ENCODE assay signal across 8 cellular contexts in the genomic region with DNA sequence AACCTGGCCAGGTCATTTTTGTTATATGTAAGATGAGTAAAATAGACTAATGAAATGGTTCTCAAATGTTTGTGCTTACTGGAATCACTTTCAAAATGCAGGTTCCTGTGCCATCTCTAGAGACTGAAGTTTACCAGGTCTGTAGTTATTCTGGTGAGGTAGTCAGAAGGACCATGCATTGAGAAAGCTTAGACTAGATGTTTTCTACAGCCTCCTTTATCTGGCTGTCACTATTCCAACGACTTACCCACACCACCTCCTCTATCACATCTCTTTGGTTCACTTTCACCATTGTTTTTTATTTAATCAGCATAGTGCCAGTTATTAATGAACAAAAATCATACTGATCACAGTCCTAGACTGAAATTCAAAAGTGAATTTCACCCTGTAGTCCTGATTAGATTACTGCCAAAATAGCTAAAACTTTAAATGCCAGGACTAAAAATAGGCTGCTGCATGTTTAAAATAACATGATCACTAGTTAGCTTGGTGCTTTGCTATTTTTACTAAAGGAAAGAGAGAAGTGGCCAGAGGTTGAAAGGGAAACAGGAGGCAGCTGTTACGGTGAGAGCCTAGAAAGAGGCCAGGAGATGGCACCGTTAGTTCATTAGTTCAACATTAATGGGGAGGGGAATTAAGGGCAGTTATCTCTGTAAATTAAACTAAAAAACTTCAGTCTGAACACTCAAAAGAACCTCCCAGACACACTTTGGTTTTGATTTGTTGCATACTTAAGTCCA. TPM values are rescaled to one million over a fixed set of nuclear protein-coding genes. Genes with fewer than 3 reads are reported as not detected.
DNase-seq lines count a peak whose midpoint lies in the region; ATAC-seq and TF ChIP-seq lines count a peak whose summit lies in the region.

No MANE protein-coding gene starts in this region.

- no peaks in the 10 kb centered on the region for H3K9me2 ChIP-seq in HCT116 (ENCODE audit: insufficient read depth)

- CTCF ChIA-PET in HCT116 (lab: Charles Lee) = interaction anchor here (0.8 to 5.4 kb wide), 8 partner anchors 14 to 387 kb away, joined by 3 to 70 read pairs (median 4); partner anchors contain the start of genes FNIP1 and IL3

- H3K9me3 ChIP-seq in HCT116 (ENCODE audit: control insufficient read depth in 1 of 2, insufficient read depth in 1 of 2, low read depth in 1 of 2, low read length in 2 of 2) (no peaks in the 10 kb centered on the region), right atrium auricular region (no peaks in the 10 kb centered on the region), mucosa of descending colon (no peaks in the 10 kb centered on the region)

- H2AFZ ChIP-seq in HCT116 (ENCODE audit: low read depth, low read length, poor library complexity, severe bottlenecking) = no peak overlapping the region

- no peak overlapping the region for H3K4me2 ChIP-seq in HCT116 (ENCODE audit: low read length)

- no peak overlapping the region for H3K4me3 ChIP-seq in HCT116 (replicated peaks in 1 of 2; ENCODE audit: low read depth in 1 of 2, low read length in 2 of 2)
- H3K4me3 ChIP-seq in right atrium auricular region = no peak overlapping the region
- no peak overlapping the region for H3K4me3 ChIP-seq in mucosa of descending colon

- H3K27ac ChIP-seq in HCT116 (ENCODE audit: low read depth, low read length) (no peak overlapping the region), right atrium auricular region (peak overlapping the region; percentile 28 to 43)

- BruUV-seq in HCT116 (replicated peaks; lab: Mats Ljungman, UMichigan) = no TSS peak

- POLR2A ChIA-PET in HCT116 (lab: Charles Lee) = interaction anchor here (0.7 to 1.6 kb wide), 2 partner anchors 14 to 252 kb away, joined by 3 to 4 read pairs; partner anchors contain the start of gene FNIP1

- H3K4me1 Mint-ChIP-seq in stimulated activated effector memory CD8-positive, alpha-beta T cell treated with anti-CD3 and anti-CD28 coated beads, Interleukin-12 subunit alpha, Interleukin-12 subunit beta, amount 100 ng/mL, for 72 hours = no peaks in the 10 kb centered on the region

- H3K4me1 ChIP-seq in HCT116 (ENCODE audit: control insufficient read depth in 1 of 2, insufficient read depth in 2 of 2, low read length in 2 of 2) (peaks cover 0 to 9% of the 10 kb centered on the region in 2 experiments; a peak in 2 of 4 replicates), right atrium auricular region (peaks cover 0 to 7% of the 10 kb centered on the region in 2 donors), mucosa of descending colon (ENCODE audit: low read depth) (no peaks in the 10 kb centered on the region)

- H3K27me3 ChIP-seq in HCT116 (ENCODE audit: insufficient read depth, low read length) (no peaks in the 10 kb centered on the region), right atrium auricular region (no peaks in the 10 kb centered on the region)

- H3K36me3 Mint-ChIP-seq in stimulated activated effector memory CD8-positive, alpha-beta T cell treated with anti-CD3 and anti-CD28 coated beads, Interleukin-12 subunit alpha, Interleukin-12 subunit beta, amount 100 ng/mL, for 72 hours = no peaks in the 10 kb centered on the region

- TF ChIP-seq RAD21 in HCT116 (IDR thresholded peaks at IDR 0.05; ENCODE audit: low read depth) = peak; percentile 85

- no peaks in the 10 kb centered on the region for H3K36me3 ChIP-seq in HCT116 (ENCODE audit: control insufficient read depth in 1 of 2, insufficient read depth in 2 of 2, low read length in 2 of 2)
- no peaks in the 10 kb centered on the region for H3K36me3 ChIP-seq in right atrium auricular region
- H3K36me3 ChIP-seq in mucosa of descending colon (ENCODE audit: low read depth) = no peaks in the 10 kb centered on the region

- no peak overlapping the region for H3K4me3 Mint-ChIP-seq in stimulated activated effector memory CD8-positive, alpha-beta T cell treated with anti-CD3 and anti-CD28 coated beads, Interleukin-12 subunit alpha, Interleukin-12 subunit beta, amount 100 ng/mL, for 72 hours

- TF ChIP-seq CTCF in GM12873 (IDR thresholded peaks at IDR 0.05; ENCODE audit: insufficient read depth, low read depth, low read length, missing control alignments) (peak; percentile 49), HCT116 (IDR thresholded peaks at IDR 0.05 in 2 of 3, conservative IDR thresholded peaks at IDR 0.05 in 1 of 3; ENCODE audit: borderline replicate concordance in 1 of 3, insufficient read depth in 1 of 3, low read depth in 2 of 3, low read length in 2 of 3) (peak; percentile 27 to 77 (median 53); a peak in 4 of 6 replicates), right atrium auricular region (IDR thresholded peaks at IDR 0.05) (peak in 1 of 2 donors; percentile 45), mucosa of descending colon (IDR thresholded peaks at IDR 0.05) (no peak)

- H3K9ac ChIP-seq in HCT116 (ENCODE audit: low read length) = no peak overlapping the region

- H3K27ac Mint-ChIP-seq in stimulated activated effector memory CD8-positive, alpha-beta T cell treated with anti-CD3 and anti-CD28 coated beads, Interleukin-12 subunit alpha, Interleukin-12 subunit beta, amount 100 ng/mL, for 72 hours = no peak overlapping the region

- in situ Hi-C loops in SK-MEL-5 (cut with HindIII; ENCODE audit: low pct_unique_long_range_greater_than_20kb, low sequenced_read_pairs) = no loop called here

- intact Hi-C loops in HCT116 (cut with micrococcal nuclease) = loop anchor here (1.0 to 5.0 kb wide), 3 partner anchors 197 to 254 kb away; no protein-coding TSS in a partner anchor
- intact Hi-C loops in mucosa of descending colon (cut with DNase I, micrococcal nuclease) = no loop called here

- peak; percentile 29 for DNase-seq in HCT116 (ENCODE audit: low read depth, low spot score)
- peak; percentile 51 for DNase-seq in SK-MEL-5 (ENCODE audit: low read depth, low spot score)
- no peak for DNase-seq in right atrium auricular region (ENCODE audit: low spot score)
- no peak for DNase-seq in mucosa of descending colon
- DNase-seq in stimulated activated effector memory CD8-positive, alpha-beta T cell treated with anti-CD3 and anti-CD28 coated beads, Interleukin-12 subunit alpha, Interleukin-12 subunit beta, amount 100 ng/mL, for 72 hours (ENCODE audit: low spot score in 2 of 2) = no peak

- TF ChIP-seq POLR2A in HCT116 (IDR thresholded peaks at IDR 0.05; ENCODE audit: borderline replicate concordance, extremely low read depth, insufficient read depth, insufficient read length) = no peak

- no peaks in the 10 kb centered on the region for H3K79me2 ChIP-seq in HCT116 (ENCODE audit: insufficient read depth, low read length)

- H4K20me1 ChIP-seq in HCT116 (ENCODE audit: insufficient read depth) = no peaks in the 10 kb centered on the region

- peak; percentile 76 for ATAC-seq in HCT116
- ATAC-seq in HG03280 (IDR thresholded peaks at IDR 0.05; ENCODE audit: unreplicated experiment) = no peak
- no peak for ATAC-seq in mucosa of descending colon
- ATAC-seq in HG03097 (IDR thresholded peaks at IDR 0.05; ENCODE audit: low FRiP score, unreplicated experiment) = no peak
- no peak for ATAC-seq in stimulated activated effector memory CD8-positive, alpha-beta T cell treated with anti-CD3 and anti-CD28 coated beads, Interleukin-12 subunit alpha, Interleukin-12 subunit beta, amount 100 ng/mL, for 72 hours

- RAD21 ChIA-PET in HCT116 (lab: Charles Lee; ENCODE audit: low non-redundant PET in 1 of 2, low total read pairs in 2 of 2, uncharacterized antibody in 2 of 2, unreplicated experiment in 2 of 2) = interaction anchor here (1.2 to 2.9 kb wide), 6 partner anchors 195 to 253 kb away, joined by 3 to 13 read pairs (median 5); no protein-coding TSS in a partner anchor

- no peaks in the 10 kb centered on the region for H3K9me3 Mint-ChIP-seq in stimulated activated effector memory CD8-positive, alpha-beta T cell treated with anti-CD3 and anti-CD28 coated beads, Interleukin-12 subunit alpha, Interleukin-12 subunit beta, amount 100 ng/mL, for 72 hours

TF ChIP-seq in HCT116, 20 proteins besides CTCF, POLR2A, EP300 and RAD21:
- TF ChIP-seq TCF7L2 (IDR thresholded peaks at IDR 0.05; ENCODE audit: borderline replicate concordance, extremely low read depth, insufficient read depth, insufficient read length) (no peak), YY1 (IDR thresholded peaks at IDR 0.05; ENCODE audit: extremely low read depth, insufficient replicate concordance, low read depth, low read length) (no peak), POLR2AphosphoS5 (IDR thresholded peaks at IDR 0.05; ENCODE audit: low read depth, low read length) (no peak), CBX3 (IDR thresholded peaks at IDR 0.05; ENCODE audit: low read depth) (no peak)
TF ChIP-seq in HCT116: peak in this region for 0.

RNA-seq across cellular contexts. Expression of gene FNIP1, which starts 13.9 kb away (rescaled TPM):
- 16.4 TPM for total RNA-seq in HCT116 (2021; ENCODE audit: unreplicated experiment)
- 3.5 and 5.1 TPM in 2 replicates for polyA plus RNA-seq in HCT116 (2012)
- total RNA-seq in SK-MEL-5 (2014; rRNA removed; shearing (Covaris generic)) = 36.2 and 39.4 TPM in 2 replicates
- polyA plus RNA-seq in SK-MEL-5 (2015; cell fraction: cytosol; rRNA removed) = 12.6 and 18.2 TPM in 2 replicates
- 50.5 and 53.3 TPM in 2 replicates for polyA plus RNA-seq in SK-MEL-5 (2015; cell fraction: nucleus; rRNA removed)
- 10 to 100 TPM; 30.6 to 38.3 TPM for total RNA-seq in right atrium auricular region
- 10 to 100 TPM; 28.3 to 40.3 (median 33.2) TPM for total RNA-seq in mucosa of descending colon

Comparison
In these comparisons a context has a peak if more than half of its experiments do, and no peak if none do; other contexts are left out.
1. DNase-seq: peak in HCT116 (single experiment) and SK-MEL-5 (single experiment); none in right atrium auricular region (single experiment), mucosa of descending colon (0 of 3) and stimulated activated effector memory CD8-positive, alpha-beta T cell treated with anti-CD3 and anti-CD28 coated beads, Interleukin-12 subunit alpha, Interleukin-12 subunit beta, amount 100 ng/mL, for 72 hours (0 of 2).